In genomic region chr2:100976634-100977391, GRCh38 we compare ENCODE assay signal across 9 cellular contexts. TPM values are rescaled to one million over a fixed set of nuclear protein-coding genes. Genes with fewer than 3 reads are reported as not detected.
A peak's percentile ranks its signal among the peaks of the same experiment; 100 is the strongest.
DNase-seq lines count a peak whose midpoint lies in the region; ATAC-seq, FAIRE-seq and TF ChIP-seq lines count a peak whose summit lies in the region.
"Had no signal": no experiment of that assay in that cellular context is flagged by ENCODE, and none has a peak within 500 bp of the region (broad histone marks: within the 10 kb centered on the region; RNA-seq: fewer than 3 reads in every experiment).

No MANE protein-coding gene starts in this region.

- SMC1A ChIA-PET in GM12878 (lab: Charles Lee; ENCODE audit: uncharacterized antibody, unreplicated experiment) = interaction anchor here (0.6 to 0.9 kb wide), 2 partner anchors 9 to 418 kb away, joined by 3 read pairs; no protein-coding TSS in a partner anchor

- H3K4me1 ChIP-seq in GM12878 (ENCODE audit: control insufficient read depth, insufficient read depth, low read length) (peaks cover 14% of the 10 kb centered on the region), upper lobe of right lung (no peaks in the 10 kb centered on the region)
- H3K4me1 ChIP-seq: right lobe of liver had no signal

- H3K9me3 ChIP-seq in GM12878 (replicated peaks; ENCODE audit: control insufficient read depth, insufficient read depth, low read length) (no peaks in the 10 kb centered on the region), upper lobe of right lung (no peaks in the 10 kb centered on the region)
- H3K9me3 ChIP-seq: right lobe of liver had no signal

- no peak overlapping the region for H3K9ac ChIP-seq in GM12878 (ENCODE audit: control insufficient read depth, insufficient read depth, low read length)

- CTCF ChIA-PET in GM12878 (lab: Yijun Ruan, JAX) = interaction anchor here (0.7 to 1.6 kb wide), 2 partner anchors 9 to 10 kb away, joined by 3 to 6 read pairs; no protein-coding TSS in a partner anchor

- peaks cover 3% of the 10 kb centered on the region; the same call in 1 of the 2 replicates for H4K20me1 ChIP-seq in GM12878 (ENCODE audit: control insufficient read depth, insufficient read depth)

- no peaks in the 10 kb centered on the region for H3K79me2 ChIP-seq in GM12878 (ENCODE audit: control insufficient read depth, insufficient read depth, low read length)

- intact Hi-C loops in Right ventricle myocardium inferior (cut with DNase I) = no loop called here
- intact Hi-C loops in left ventricle myocardium superior (cut with micrococcal nuclease) = no loop called here
- intact Hi-C loops in GM12878 (cut with micrococcal nuclease; ENCODE audit: unreplicated experiment) = no loop called here
- intact Hi-C loops in upper lobe of right lung (cut with DNase I) = no loop called here

- POLR2A ChIA-PET in GM12878 (lab: Charles Lee) = no interaction called here

- RAD21 ChIA-PET in GM12878 (lab: Charles Lee; ENCODE audit: unreplicated experiment) = interaction anchor here (0.7 to 0.8 kb wide), 2 partner anchors 246 to 1718 kb away, joined by 3 read pairs; no protein-coding TSS in a partner anchor

- no peak overlapping the region for H2AFZ ChIP-seq in GM12878 (ENCODE audit: control insufficient read depth, low read depth, low read length)

- H3K36me3 ChIP-seq in GM12878 (ENCODE audit: control insufficient read depth in 2 of 2, insufficient read depth in 2 of 2, low read length in 1 of 2) = no peaks in the 10 kb centered on the region
- no peaks in the 10 kb centered on the region for H3K36me3 ChIP-seq in upper lobe of right lung

- FAIRE-seq in GM12878 (lab: Jason Lieb, UNC) = peak; percentile 86

- in situ Hi-C loops in GM12878 (cut with MboI) = no loop called here

- H3K27ac ChIP-seq in GM12878 (ENCODE audit: control insufficient read depth, insufficient read depth) = no peak overlapping the region
- H3K27ac ChIP-seq in upper lobe of right lung = no peak overlapping the region
- H3K27ac ChIP-seq: right lobe of liver had no signal

- no TSS peak for BruUV-seq in GM12878 (replicated peaks; lab: Mats Ljungman, UMichigan)

- H3K4me2 ChIP-seq in GM12878 (ENCODE audit: control insufficient read depth, insufficient read depth) = peak overlapping the region; percentile 60

- WGBS in GM12878 (ENCODE audit: insufficient coverage, insufficient replicate concordance, low lambda C conversion rate, missing lambda C conversion rate) = 31% methylated on average over 19 of the region's 19 CpGs

- H3K4me3 ChIP-seq in GM12878 = no peak overlapping the region
- no peak overlapping the region for H3K4me3 ChIP-seq in upper lobe of right lung
- H3K4me3 ChIP-seq: right lobe of liver had no signal

- DNase-seq in Right ventricle myocardium inferior (ENCODE audit: missing footprints) = peak; percentile 48
- no peak for DNase-seq in left ventricle myocardium superior
- peak; percentile 25 for DNase-seq in GM12878 (ENCODE audit: low read depth, low spot score)
- peak; percentile 29 for DNase-seq in upper lobe of right lung
- DNase-seq in NCI-H146 (lab: John Stamatoyannopoulos, UW) = no peak
- no peak for DNase-seq in NCI-H345 treated with DMSO at 0.1 percent for 48 hours (lab: John Stamatoyannopoulos, UW; ENCODE audit: unreplicated experiment)
- DNase-seq in activated naive CD4-positive, alpha-beta T cell treated with anti-CD3 and anti-CD28 coated beads, Interleukin-2, amount 50 U/mL, for 16 hours = no peak
- DNase-seq: right lobe of liver had no signal

- H3K27me3 ChIP-seq in GM12878 (replicated peaks in 1 of 2; ENCODE audit: control insufficient read depth in 2 of 2, insufficient read depth in 2 of 2, low read length in 1 of 2) (peaks cover 2 to 3% of the 10 kb centered on the region in 2 experiments; a peak in 3 of 4 replicates), upper lobe of right lung (no peaks in the 10 kb centered on the region)
- H3K27me3 ChIP-seq: right lobe of liver had no signal

- TF ChIP-seq RAD21 in GM12878 (IDR thresholded peaks at IDR 0.05; ENCODE audit: insufficient read depth, low read depth, low read length) = no peak

- ATAC-seq in Right ventricle myocardium inferior (no peak), left ventricle myocardium superior (no peak), HG03097 (IDR thresholded peaks at IDR 0.05; ENCODE audit: low FRiP score, unreplicated experiment) (peak; percentile 85), GM12878 (peak; percentile 93), upper lobe of right lung (no peak)

- TF ChIP-seq CTCF in GM12878 (IDR thresholded peaks at IDR 0.05 in 2 of 3, conservative IDR thresholded peaks at IDR 0.05 in 1 of 3; ENCODE audit: control insufficient read depth in 2 of 3, extremely low read depth in 1 of 3, insufficient read depth in 1 of 3, low read depth in 3 of 3, low read length in 3 of 3) (no peak), upper lobe of right lung (IDR thresholded peaks at IDR 0.05) (no peak)

- TF ChIP-seq EP300 in GM12878 (IDR thresholded peaks at IDR 0.05; ENCODE audit: borderline replicate concordance in 1 of 2, control insufficient read depth in 1 of 2, low read depth in 2 of 2, low read length in 2 of 2) = no peak

- TF ChIP-seq POLR2A in GM12878 (IDR thresholded peaks at IDR 0.05; ENCODE audit: low read depth, low read length) = no peak

TF ChIP-seq in GM12878, 131 proteins besides CTCF, POLR2A, EP300 and RAD21:
- peak; percentile 67 for TF ChIP-seq RUNX3 (IDR thresholded peaks at IDR 0.05; ENCODE audit: low read length)
- no peak for TF ChIP-seq SMAD1 (IDR thresholded peaks at IDR 0.05; ENCODE audit: low read depth, partially characterized antibody)
- TF ChIP-seq JUNB (IDR thresholded peaks at IDR 0.05) = peak; percentile 73
- 0 out of 4 replicates have a peak, but pooled peaks of 1 of the 2 experiments have one; percentile 9 for TF ChIP-seq BHLHE40 (IDR thresholded peaks at IDR 0.05; ENCODE audit: borderline replicate concordance in 1 of 2, low read depth in 2 of 2, low read length in 1 of 2)
- TF ChIP-seq RBBP5 (conservative IDR thresholded peaks at IDR 0.05) = no peak
- TF ChIP-seq IKZF2 (IDR thresholded peaks at IDR 0.05) = peak in 1 of 2 experiments; percentile 26; a peak in 1 of 4 replicates
- TF ChIP-seq TBL1XR1 (IDR thresholded peaks at IDR 0.05; ENCODE audit: low read depth, low read length) = 0 out of 2 replicates have a peak, but pooled peaks have one; percentile 31
- TF ChIP-seq ZNF384 (IDR thresholded peaks at IDR 0.05; ENCODE audit: borderline replicate concordance, low read depth, low read length) = peak; percentile 88
- peak; percentile 56; the same call in 1 of the 2 replicates for TF ChIP-seq PAX5 (IDR thresholded peaks at IDR 0.05; ENCODE audit: borderline replicate concordance, low read depth, low read length)

RNA-seq across cellular contexts. Expression of gene RPL31, which starts 25.3 kb away (rescaled TPM):
- 848 TPM for total RNA-seq in Right ventricle myocardium inferior
- total RNA-seq in left ventricle myocardium superior = 703 TPM
- 506 and 558 TPM in 2 replicates for total RNA-seq in GM12878 (2013; cell fraction: nucleolus; rRNA removed)
- total RNA-seq in GM12878 (2014; rRNA removed) = 1,643 and 1,672 TPM in 2 replicates
- total RNA-seq in GM12878 (2014; rRNA removed; fragmentation: Illumina TruSeq; extraction: Trizol) = 2,010 and 2,119 TPM in 2 replicates
- total RNA-seq in GM12878 (2021) = 1,730 and 1,880 TPM in 2 replicates
- polyA plus RNA-seq in GM12878 (2011; ENCODE audit: low read depth) = 4,017 TPM
- polyA plus RNA-seq in GM12878 (2011; rRNA removed) = 2,588 and 2,966 TPM in 2 replicates
- polyA plus RNA-seq in GM12878 (2011; cell fraction: cytosol; rRNA removed) = 1,434 and 1,651 TPM in 2 replicates
- polyA plus RNA-seq in GM12878 (2011; cell fraction: nucleus; rRNA removed) = 583 and 722 TPM in 2 replicates
- polyA plus RNA-seq in GM12878 (2012) = 7,976 and 8,679 TPM in 2 replicates
- polyA plus RNA-seq in GM12878 (2014; fragmentation: Illumina TruSeq; extraction: Trizol) = 2,219 and 2,318 TPM in 2 replicates
- 1,000 to 10,000 TPM; 5,836 to 8,551 TPM for polyA plus RNA-seq in GM12878 (2014; fragmentation: Nextera tagmentation; extraction: Ambion mirVana)
- polyA plus RNA-seq in GM12878 (2014; rRNA removed) = 2,664 and 2,752 TPM in 2 replicates
- 1,000 to 10,000 TPM; 2,013 to 2,197 TPM for polyA plus RNA-seq in GM12878 (2016; fragmentation: Nextera tagmentation; extraction: Ambion mirVana)
- polyA minus RNA-seq in GM12878 (2011; rRNA and poly(A)+ RNA removed) = 294 and 425 TPM in 2 replicates
- polyA minus RNA-seq in GM12878 (2011; cell fraction: cytosol; rRNA and poly(A)+ RNA removed) = 148 and 188 TPM in 2 replicates
- 104 and 147 TPM in 2 replicates for polyA minus RNA-seq in GM12878 (2011; cell fraction: nucleus; rRNA and poly(A)+ RNA removed)
- 1,071 TPM for total RNA-seq in upper lobe of right lung

Comparison
In these comparisons a context has a peak if more than half of its experiments do, and no peak if none do; other contexts are left out.
1. DNase-seq: peak in Right ventricle myocardium inferior (single experiment), GM12878 (single experiment) and upper lobe of right lung (single experiment); none in left ventricle myocardium superior (single experiment), NCI-H146 (single experiment), NCI-H345 treated with DMSO at 0.1 percent for 48 hours (single experiment) and activated naive CD4-positive, alpha-beta T cell treated with anti-CD3 and anti-CD28 coated beads, Interleukin-2, amount 50 U/mL, for 16 hours (single experiment).
2. ATAC-seq: peak in HG03097 (single experiment) and GM12878 (single experiment); none in Right ventricle myocardium inferior (single experiment), left ventricle myocardium superior (single experiment) and upper lobe of right lung (single experiment).